9 cellular contexts compared by ENCODE assay signal in the genomic region with DNA sequence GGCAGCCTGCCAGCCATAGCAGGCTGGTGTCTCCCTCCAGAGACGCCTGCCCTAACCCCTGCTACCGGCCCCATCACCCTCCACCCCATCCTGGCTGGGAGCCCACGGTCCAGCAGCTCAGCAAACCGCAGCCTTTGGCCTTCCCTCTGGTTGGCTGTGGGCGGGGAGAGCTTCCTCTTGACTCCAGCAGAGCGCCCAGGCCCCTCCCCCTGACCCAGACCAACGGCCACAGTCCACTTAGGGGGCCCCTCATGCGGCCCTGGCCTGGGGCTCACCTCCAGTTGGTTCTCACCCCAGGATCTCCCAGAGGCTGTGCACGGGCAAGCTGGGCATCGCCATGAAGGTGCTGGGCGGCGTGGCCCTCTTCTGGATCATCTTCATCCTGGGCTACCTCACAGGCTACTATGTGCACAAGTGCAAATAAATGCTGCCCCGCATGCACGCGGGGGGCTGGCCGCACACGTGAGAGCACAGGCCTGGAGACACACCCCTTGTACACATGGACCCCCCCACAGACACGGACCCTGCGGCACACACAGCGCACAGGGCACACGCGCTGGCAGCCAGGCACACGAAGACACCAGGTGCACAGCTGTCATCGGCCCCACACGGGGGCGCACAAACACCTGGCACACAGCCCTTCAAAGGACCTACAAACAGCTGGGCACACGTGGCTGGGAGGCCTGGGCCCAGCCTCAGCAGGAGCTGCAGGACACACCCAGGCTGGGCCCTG. TPM values are rescaled to one million over a fixed set of nuclear protein-coding genes. Genes with fewer than 3 reads are reported as not detected.
DNase-seq lines count a peak whose midpoint lies in the region; ATAC-seq and TF ChIP-seq lines count a peak whose summit lies in the region.
"Had no signal": no experiment of that assay in that cellular context is flagged by ENCODE, and none has a peak within 500 bp of the region (broad histone marks: within the 10 kb centered on the region; RNA-seq: fewer than 3 reads in every experiment).

No MANE protein-coding gene starts in this region.

- DNase-seq in CMK (ENCODE audit: low read depth) (peak; percentile 97), HFF-Myc (ENCODE audit: extremely low read depth, low read depth) (no peak), head of caudate nucleus (peak in 22 of 42 donors; percentile 13 to 62 (median 48)), sciatic nerve (ENCODE audit: low spot score) (peak; percentile 82)
- DNase-seq in activated T-helper 1 cell treated with anti-CD3 and anti-CD28 coated beads, Interleukin-12 subunit alpha, Interleukin-12 subunit beta, Interleukin-2, Interleukin-4 antibody, amounts not matched to agents 30 ng/mL and 10 ng/mL and 1 ng/mL, durations not matched to agents 14 hours and 24 hours and 36 hours (ENCODE audit: low spot score) = peak; percentile 30

- TF ChIP-seq EP300 in gastroesophageal sphincter (IDR thresholded peaks at IDR 0.05) = no peak

- TF ChIP-seq CTCF in HFF-Myc (IDR thresholded peaks at IDR 0.05; ENCODE audit: low read depth, low read length, missing control alignments) (peak; percentile 27), OCI-LY3 (IDR thresholded peaks at IDR 0.05; ENCODE audit: low read depth, low read length) (peak; percentile 64), gastroesophageal sphincter (IDR thresholded peaks at IDR 0.05) (peak in 1 of 4 experiments; percentile 24)

- H3K4me1 Mint-ChIP-seq in activated T-helper 1 cell treated with anti-CD3 and anti-CD28 coated beads, Interleukin-12 subunit alpha, Interleukin-12 subunit beta, Interleukin-2, Interleukin-4 antibody, amounts not matched to agents 30 ng/mL and 10 ng/mL and 1 ng/mL, durations not matched to agents 14 hours and 24 hours and 36 hours (ENCODE audit: low read depth) = peaks cover 8% of the 10 kb centered on the region

- no peaks in the 10 kb centered on the region for H4K20me1 ChIP-seq in OCI-LY3 (ENCODE audit: insufficient read depth, low read length)

- H3K27me3 ChIP-seq in OCI-LY3 (ENCODE audit: low read depth, low read length) (peaks cover 6% of the 10 kb centered on the region; the same call in 1 of the 2 replicates), gastroesophageal sphincter (no peaks in the 10 kb centered on the region)

- H3K9ac ChIP-seq in OCI-LY3 (ENCODE audit: low read length) = no peak overlapping the region

- peaks cover 6% of the 10 kb centered on the region for H3K36me3 Mint-ChIP-seq in activated T-helper 1 cell treated with anti-CD3 and anti-CD28 coated beads, Interleukin-12 subunit alpha, Interleukin-12 subunit beta, Interleukin-2, Interleukin-4 antibody, amounts not matched to agents 30 ng/mL and 10 ng/mL and 1 ng/mL, durations not matched to agents 14 hours and 24 hours and 36 hours (ENCODE audit: low read depth)

- no peak overlapping the region for H3K27ac ChIP-seq in OCI-LY3 (ENCODE audit: low read length)
- H3K27ac ChIP-seq in gastroesophageal sphincter = no peak overlapping the region

- H3K9me3 Mint-ChIP-seq in activated T-helper 1 cell treated with anti-CD3 and anti-CD28 coated beads, Interleukin-12 subunit alpha, Interleukin-12 subunit beta, Interleukin-2, Interleukin-4 antibody, amounts not matched to agents 30 ng/mL and 10 ng/mL and 1 ng/mL, durations not matched to agents 14 hours and 24 hours and 36 hours = no peaks in the 10 kb centered on the region
- H3K9me3 Mint-ChIP-seq: natural killer cell treated with Interleukin-12 subunit alpha and Interleukin-12 subunit beta and Interleukin-15 and Interleukin-18, amount 100 ng/mL, for 72 hours had no signal

- H3K4me3 Mint-ChIP-seq in activated T-helper 1 cell treated with anti-CD3 and anti-CD28 coated beads, Interleukin-12 subunit alpha, Interleukin-12 subunit beta, Interleukin-2, Interleukin-4 antibody, amounts not matched to agents 30 ng/mL and 10 ng/mL and 1 ng/mL, durations not matched to agents 14 hours and 24 hours and 36 hours = no peak overlapping the region
- H3K4me3 Mint-ChIP-seq: natural killer cell treated with Interleukin-12 subunit alpha and Interleukin-12 subunit beta and Interleukin-15 and Interleukin-18, amount 100 ng/mL, for 72 hours had no signal

- ATAC-seq in sciatic nerve = peak; percentile 41
- ATAC-seq in gastroesophageal sphincter = no peak
- no peak for ATAC-seq in GM19023 (IDR thresholded peaks at IDR 0.05; ENCODE audit: unreplicated experiment)

- H3K4me1 ChIP-seq in OCI-LY3 (ENCODE audit: low read length) (peaks cover 20% of the 10 kb centered on the region), gastroesophageal sphincter (peaks cover 0 to 57% (median 11%) of the 10 kb centered on the region in 3 donors)

- H3K9me3 ChIP-seq in OCI-LY3 (ENCODE audit: insufficient read depth, low read length) (no peaks in the 10 kb centered on the region), gastroesophageal sphincter (no peaks in the 10 kb centered on the region)

- H3K4me2 ChIP-seq in OCI-LY3 (ENCODE audit: low read length) = peak overlapping the region; percentile 49

- no peak overlapping the region for H3K4me3 ChIP-seq in HFF-Myc (replicated peaks; ENCODE audit: low read depth, low read length)
- peak overlapping the region; percentile 7; the same call in 1 of the 2 replicates for H3K4me3 ChIP-seq in OCI-LY3 (ENCODE audit: low read length)
- no peak overlapping the region for H3K4me3 ChIP-seq in gastroesophageal sphincter

- no peaks in the 10 kb centered on the region for H3K79me2 ChIP-seq in OCI-LY3 (ENCODE audit: low read length)

- H2AFZ ChIP-seq in OCI-LY3 (ENCODE audit: low read depth, low read length) = no peak overlapping the region

- no peak for TF ChIP-seq POLR2A in gastroesophageal sphincter (IDR thresholded peaks at IDR 0.05)

- no peak overlapping the region for H3K27ac Mint-ChIP-seq in activated T-helper 1 cell treated with anti-CD3 and anti-CD28 coated beads, Interleukin-12 subunit alpha, Interleukin-12 subunit beta, Interleukin-2, Interleukin-4 antibody, amounts not matched to agents 30 ng/mL and 10 ng/mL and 1 ng/mL, durations not matched to agents 14 hours and 24 hours and 36 hours
- H3K27ac Mint-ChIP-seq: natural killer cell treated with Interleukin-12 subunit alpha and Interleukin-12 subunit beta and Interleukin-15 and Interleukin-18, amount 100 ng/mL, for 72 hours had no signal

- intact Hi-C loops in activated T-helper 1 cell treated with anti-CD3 and anti-CD28 coated beads, Interleukin-12 subunit alpha, Interleukin-12 subunit beta, Interleukin-2, Interleukin-4 antibody, amounts not matched to agents 30 ng/mL and 10 ng/mL and 1 ng/mL, durations not matched to agents 14 hours and 24 hours and 36 hours (cut with micrococcal nuclease) = loop anchor here (1.0 to 10.0 kb wide), 3 partner anchors 21 to 151 kb away; partner anchors contain the start of genes LRRC47 and TPRG1L
- intact Hi-C loops in head of caudate nucleus (cut with DNase I) = no loop called here
- intact Hi-C loops in sciatic nerve (cut with DNase I) = no loop called here

- peaks cover 2% of the 10 kb centered on the region for H3K27me3 Mint-ChIP-seq in activated T-helper 1 cell treated with anti-CD3 and anti-CD28 coated beads, Interleukin-12 subunit alpha, Interleukin-12 subunit beta, Interleukin-2, Interleukin-4 antibody, amounts not matched to agents 30 ng/mL and 10 ng/mL and 1 ng/mL, durations not matched to agents 14 hours and 24 hours and 36 hours (ENCODE audit: insufficient read depth)
- H3K27me3 Mint-ChIP-seq: natural killer cell treated with Interleukin-12 subunit alpha and Interleukin-12 subunit beta and Interleukin-15 and Interleukin-18, amount 100 ng/mL, for 72 hours had no signal

- H3K36me3 ChIP-seq in OCI-LY3 (replicated peaks; ENCODE audit: low read depth, low read length) (peaks cover 6% of the 10 kb centered on the region), gastroesophageal sphincter (peaks cover 0 to 29% of the 10 kb centered on the region in 2 donors)

- WGBS in gastroesophageal sphincter (ENCODE audit: low coverage in 1 of 2), 2 donors = no CpG with 5 or more reads among the region's 27 CpGs

RNA-seq across cellular contexts. Expression of gene SMIM1, which starts 3.1 kb away (rescaled TPM):
- total RNA-seq in activated T-helper 1 cell treated with anti-CD3 and anti-CD28 coated beads, Interleukin-12 subunit alpha, Interleukin-12 subunit beta, Interleukin-2, Interleukin-4 antibody, amounts not matched to agents 30 ng/mL and 10 ng/mL and 1 ng/mL, durations not matched to agents 14 hours and 24 hours and 36 hours = 1.0 and 1.2 TPM in 2 replicates
- 9.2 TPM for total RNA-seq in sciatic nerve
- total RNA-seq in gastroesophageal sphincter = 1 to 10 TPM in 3 of 4 donors, not detected in 1; 2.6 to 8.4 (median 4.7) TPM
- total RNA-seq: natural killer cell treated with Interleukin-12 subunit alpha and Interleukin-12 subunit beta and Interleukin-15 and Interleukin-18, amount 100 ng/mL, for 72 hours had no signal

RNA-seq across cellular contexts. Expression of gene LRRC47, which starts 20.6 kb away (rescaled TPM):
- total RNA-seq in activated T-helper 1 cell treated with anti-CD3 and anti-CD28 coated beads, Interleukin-12 subunit alpha, Interleukin-12 subunit beta, Interleukin-2, Interleukin-4 antibody, amounts not matched to agents 30 ng/mL and 10 ng/mL and 1 ng/mL, durations not matched to agents 14 hours and 24 hours and 36 hours = 45.2 and 50.1 TPM in 2 replicates
- total RNA-seq in sciatic nerve (32.5 TPM), gastroesophageal sphincter (10 to 100 TPM; 36.5 to 47.9 (median 46.5) TPM)

RNA-seq across cellular contexts. Expression of gene CCDC27, which starts 23.4 kb away (rescaled TPM):
- not detected in 2 replicates for total RNA-seq in activated T-helper 1 cell treated with anti-CD3 and anti-CD28 coated beads, Interleukin-12 subunit alpha, Interleukin-12 subunit beta, Interleukin-2, Interleukin-4 antibody, amounts not matched to agents 30 ng/mL and 10 ng/mL and 1 ng/mL, durations not matched to agents 14 hours and 24 hours and 36 hours
- total RNA-seq in sciatic nerve (not detected), gastroesophageal sphincter (not detected)
- total RNA-seq: natural killer cell treated with Interleukin-12 subunit alpha and Interleukin-12 subunit beta and Interleukin-15 and Interleukin-18, amount 100 ng/mL, for 72 hours had no signal
